ENCODE assay signal across 2 cellular contexts in the genomic region with DNA sequence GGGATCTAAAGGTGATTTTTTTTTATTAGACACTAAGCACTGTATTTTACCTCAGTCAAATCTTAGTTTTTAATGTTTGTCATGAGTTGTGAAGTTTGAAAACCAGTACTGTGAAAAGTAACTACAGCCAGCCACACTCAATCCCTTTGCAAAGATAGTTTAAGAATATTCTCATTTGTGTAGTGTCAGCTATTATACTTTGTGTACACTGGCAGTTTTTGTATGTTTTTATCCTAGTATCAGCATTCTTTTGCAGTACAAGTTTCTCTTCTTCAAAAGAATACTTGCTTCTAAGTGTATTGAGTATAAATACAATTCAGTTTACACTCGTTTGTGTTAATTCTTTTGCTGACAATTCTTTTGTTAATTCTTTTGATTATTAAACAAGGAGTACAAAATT.
TF ChIP-seq lines count a peak whose summit lies in the region.

No MANE protein-coding gene starts in this region.

TF ChIP-seq in SK-N-SH, 30 proteins besides CTCF, POLR2A, EP300 and RAD21 (continued from another document):
- TF ChIP-seq, protein P1, sequence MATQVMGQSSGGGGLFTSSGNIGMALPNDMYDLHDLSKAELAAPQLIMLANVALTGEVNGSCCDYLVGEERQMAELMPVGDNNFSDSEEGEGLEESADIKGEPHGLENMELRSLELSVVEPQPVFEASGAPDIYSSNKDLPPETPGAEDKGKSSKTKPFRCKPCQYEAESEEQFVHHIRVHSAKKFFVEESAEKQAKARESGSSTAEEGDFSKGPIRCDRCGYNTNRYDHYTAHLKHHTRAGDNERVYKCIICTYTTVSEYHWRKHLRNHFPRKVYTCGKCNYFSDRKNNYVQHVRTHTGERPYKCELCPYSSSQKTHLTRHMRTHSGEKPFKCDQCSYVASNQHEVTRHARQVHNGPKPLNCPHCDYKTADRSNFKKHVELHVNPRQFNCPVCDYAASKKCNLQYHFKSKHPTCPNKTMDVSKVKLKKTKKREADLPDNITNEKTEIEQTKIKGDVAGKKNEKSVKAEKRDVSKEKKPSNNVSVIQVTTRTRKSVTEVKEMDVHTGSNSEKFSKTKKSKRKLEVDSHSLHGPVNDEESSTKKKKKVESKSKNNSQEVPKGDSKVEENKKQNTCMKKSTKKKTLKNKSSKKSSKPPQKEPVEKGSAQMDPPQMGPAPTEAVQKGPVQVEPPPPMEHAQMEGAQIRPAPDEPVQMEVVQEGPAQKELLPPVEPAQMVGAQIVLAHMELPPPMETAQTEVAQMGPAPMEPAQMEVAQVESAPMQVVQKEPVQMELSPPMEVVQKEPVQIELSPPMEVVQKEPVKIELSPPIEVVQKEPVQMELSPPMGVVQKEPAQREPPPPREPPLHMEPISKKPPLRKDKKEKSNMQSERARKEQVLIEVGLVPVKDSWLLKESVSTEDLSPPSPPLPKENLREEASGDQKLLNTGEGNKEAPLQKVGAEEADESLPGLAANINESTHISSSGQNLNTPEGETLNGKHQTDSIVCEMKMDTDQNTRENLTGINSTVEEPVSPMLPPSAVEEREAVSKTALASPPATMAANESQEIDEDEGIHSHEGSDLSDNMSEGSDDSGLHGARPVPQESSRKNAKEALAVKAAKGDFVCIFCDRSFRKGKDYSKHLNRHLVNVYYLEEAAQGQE (IDR thresholded peaks at IDR 0.05; ENCODE audit: low read depth, low read length), result no peak
- no peak for TF ChIP-seq JUND (IDR thresholded peaks at IDR 0.05)
- TF ChIP-seq, protein P2, sequence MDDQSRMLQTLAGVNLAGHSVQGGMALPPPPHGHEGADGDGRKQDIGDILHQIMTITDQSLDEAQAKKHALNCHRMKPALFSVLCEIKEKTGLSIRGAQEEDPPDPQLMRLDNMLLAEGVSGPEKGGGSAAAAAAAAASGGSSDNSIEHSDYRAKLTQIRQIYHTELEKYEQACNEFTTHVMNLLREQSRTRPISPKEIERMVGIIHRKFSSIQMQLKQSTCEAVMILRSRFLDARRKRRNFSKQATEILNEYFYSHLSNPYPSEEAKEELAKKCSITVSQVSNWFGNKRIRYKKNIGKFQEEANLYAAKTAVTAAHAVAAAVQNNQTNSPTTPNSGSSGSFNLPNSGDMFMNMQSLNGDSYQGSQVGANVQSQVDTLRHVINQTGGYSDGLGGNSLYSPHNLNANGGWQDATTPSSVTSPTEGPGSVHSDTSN (IDR thresholded peaks at IDR 0.05), result no peak

TF ChIP-seq in SK-N-SH treated with all-trans-retinoic acid at 6 μM for 48 hours, 23 proteins besides CTCF, POLR2A, EP300 and RAD21 (continued from another document):
- TF ChIP-seq, protein P3, sequence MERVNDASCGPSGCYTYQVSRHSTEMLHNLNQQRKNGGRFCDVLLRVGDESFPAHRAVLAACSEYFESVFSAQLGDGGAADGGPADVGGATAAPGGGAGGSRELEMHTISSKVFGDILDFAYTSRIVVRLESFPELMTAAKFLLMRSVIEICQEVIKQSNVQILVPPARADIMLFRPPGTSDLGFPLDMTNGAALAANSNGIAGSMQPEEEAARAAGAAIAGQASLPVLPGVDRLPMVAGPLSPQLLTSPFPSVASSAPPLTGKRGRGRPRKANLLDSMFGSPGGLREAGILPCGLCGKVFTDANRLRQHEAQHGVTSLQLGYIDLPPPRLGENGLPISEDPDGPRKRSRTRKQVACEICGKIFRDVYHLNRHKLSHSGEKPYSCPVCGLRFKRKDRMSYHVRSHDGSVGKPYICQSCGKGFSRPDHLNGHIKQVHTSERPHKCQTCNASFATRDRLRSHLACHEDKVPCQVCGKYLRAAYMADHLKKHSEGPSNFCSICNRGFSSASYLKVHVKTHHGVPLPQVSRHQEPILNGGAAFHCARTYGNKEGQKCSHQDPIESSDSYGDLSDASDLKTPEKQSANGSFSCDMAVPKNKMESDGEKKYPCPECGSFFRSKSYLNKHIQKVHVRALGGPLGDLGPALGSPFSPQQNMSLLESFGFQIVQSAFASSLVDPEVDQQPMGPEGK (CRISPR knock-in tag; IDR thresholded peaks at IDR 0.05; ENCODE audit: borderline replicate concordance), result no peak
- TF ChIP-seq, protein P4, sequence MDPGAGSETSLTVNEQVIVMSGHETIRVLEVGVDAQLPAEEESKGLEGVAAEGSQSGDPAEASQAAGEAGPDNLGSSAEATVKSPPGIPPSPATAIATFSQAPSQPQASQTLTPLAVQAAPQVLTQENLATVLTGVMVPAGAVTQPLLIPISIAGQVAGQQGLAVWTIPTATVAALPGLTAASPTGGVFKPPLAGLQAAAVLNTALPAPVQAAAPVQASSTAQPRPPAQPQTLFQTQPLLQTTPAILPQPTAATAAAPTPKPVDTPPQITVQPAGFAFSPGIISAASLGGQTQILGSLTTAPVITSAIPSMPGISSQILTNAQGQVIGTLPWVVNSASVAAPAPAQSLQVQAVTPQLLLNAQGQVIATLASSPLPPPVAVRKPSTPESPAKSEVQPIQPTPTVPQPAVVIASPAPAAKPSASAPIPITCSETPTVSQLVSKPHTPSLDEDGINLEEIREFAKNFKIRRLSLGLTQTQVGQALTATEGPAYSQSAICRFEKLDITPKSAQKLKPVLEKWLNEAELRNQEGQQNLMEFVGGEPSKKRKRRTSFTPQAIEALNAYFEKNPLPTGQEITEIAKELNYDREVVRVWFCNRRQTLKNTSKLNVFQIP (CRISPR knock-in tag; IDR thresholded peaks at IDR 0.05; ENCODE audit: borderline replicate concordance, low read depth), result no peak
- TF ChIP-seq ZC3H10 (CRISPR knock-in tag; IDR thresholded peaks at IDR 0.05) (no peak), ZNF8 (CRISPR knock-in tag; IDR thresholded peaks at IDR 0.05) (no peak)
